Comparison of ENCODE assay signal across 9 cellular contexts in the genomic region with DNA sequence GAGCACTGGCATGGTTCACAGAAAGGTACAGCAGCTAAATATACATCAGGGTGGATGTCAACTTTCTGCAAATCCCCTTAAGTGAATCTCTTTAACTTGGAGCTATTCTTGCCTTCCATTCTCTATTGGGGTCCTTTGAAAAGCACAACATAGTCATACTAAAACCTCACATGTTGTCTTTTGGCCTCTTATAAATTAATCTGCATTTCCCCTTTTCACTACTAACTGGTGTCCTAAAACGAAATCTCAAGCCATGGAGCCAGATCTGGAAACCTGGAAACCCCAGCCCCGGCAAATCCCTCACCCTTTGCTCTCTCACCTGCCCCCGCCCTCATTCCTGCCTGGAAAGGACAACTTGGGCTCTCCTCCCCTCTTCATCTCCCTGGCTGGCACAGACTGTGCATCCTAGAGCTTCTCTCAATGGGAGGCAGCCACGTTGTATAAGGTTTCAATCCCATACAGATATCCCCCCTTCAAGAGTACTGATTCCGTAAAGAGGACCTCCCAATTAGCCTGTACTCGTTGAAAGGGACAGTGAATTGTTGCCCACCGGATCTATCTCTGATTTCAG. TPM values are rescaled to one million over a fixed set of nuclear protein-coding genes. Genes with fewer than 3 reads are reported as not detected.
DNase-seq lines count a peak whose midpoint lies in the region; ATAC-seq, FAIRE-seq and TF ChIP-seq lines count a peak whose summit lies in the region.
"Had no signal": no experiment of that assay in that cellular context is flagged by ENCODE, and none has a peak within 500 bp of the region (broad histone marks: within the 10 kb centered on the region; RNA-seq: fewer than 3 reads in every experiment).

No MANE protein-coding gene starts in this region.

- H3K4me2 ChIP-seq in SK-N-SH (peak overlapping the region; percentile 88), K562 (ENCODE audit: insufficient read depth, low read length) (peak overlapping the region; percentile 99)

- H3K4me1 ChIP-seq in SK-N-SH (ENCODE audit: control insufficient read depth in 1 of 2, insufficient read depth in 2 of 2, low read depth in 1 of 2, low read length in 1 of 2): peaks cover 0 to 21% of the 10 kb centered on the region in 2 experiments; a peak in 2 of 4 replicates
- peaks cover 18 to 19% of the 10 kb centered on the region in 2 experiments for H3K4me1 ChIP-seq in K562 (replicated peaks in 1 of 2; ENCODE audit: control insufficient read depth in 2 of 2, insufficient read depth in 2 of 2, low read length in 2 of 2)
- H3K4me1 ChIP-seq in liver (ENCODE audit: control insufficient read depth in 4 of 4, insufficient read depth in 4 of 4, low read length in 3 of 4): peaks cover 7 to 49% (median 31%) of the 10 kb centered on the region in 4 donors
- no peaks in the 10 kb centered on the region for H3K4me1 ChIP-seq in uterus

- intact Hi-C loops in K562 (cut with micrococcal nuclease) (loop anchor here (5.0 to 10.0 kb wide), 4 partner anchors 68 to 264 kb away; no protein-coding TSS in a partner anchor), uterus (cut with DNase I; ENCODE audit: low total_unique reads) (no loop called here)

- peak overlapping the region; percentile 79; the same call in 1 of the 2 replicates for H3K9ac ChIP-seq in SK-N-SH
- H3K9ac ChIP-seq in K562 (ENCODE audit: insufficient read depth in 1 of 2, low read depth in 2 of 2, low read length in 2 of 2): peak overlapping the region; percentile 83 to 90; a peak in 3 of 4 replicates
- peak overlapping the region; percentile 87 to 96 for H3K9ac ChIP-seq in liver (ENCODE audit: low read depth in 1 of 2, low read length in 2 of 2)

- no TSS peak for BruUV-seq in K562 (replicated peaks; lab: Mats Ljungman, UMichigan)

- H3K9me2 ChIP-seq in SK-N-SH: no peaks in the 10 kb centered on the region

- no peak overlapping the region for H3K27ac Mint-ChIP-seq in stimulated activated effector memory CD8-positive, alpha-beta T cell treated with anti-CD3 and anti-CD28 coated beads, Interleukin-12 subunit alpha, Interleukin-12 subunit beta, amount 100 ng/mL, for 72 hours
- H3K27ac Mint-ChIP-seq: dendritic cell treated with granulocyte-macrophage colony-stimulating factor and Interleukin-4, amounts not matched to agents 40 ng/mL and 50 ng/mL, for 4 days had no signal

- peaks cover 39% of the 10 kb centered on the region for H3K36me3 Mint-ChIP-seq in stimulated activated effector memory CD8-positive, alpha-beta T cell treated with anti-CD3 and anti-CD28 coated beads, Interleukin-12 subunit alpha, Interleukin-12 subunit beta, amount 100 ng/mL, for 72 hours

- H2AFZ ChIP-seq in SK-N-SH (ENCODE audit: low read depth): no peak overlapping the region
- peak overlapping the region; percentile 96 for H2AFZ ChIP-seq in K562 (ENCODE audit: low read depth, low read length)

- H3K79me2 ChIP-seq in SK-N-SH (ENCODE audit: insufficient read depth): no peaks in the 10 kb centered on the region
- peaks cover 44% of the 10 kb centered on the region for H3K79me2 ChIP-seq in K562 (ENCODE audit: control insufficient read depth, insufficient read depth, low read length)

- TF ChIP-seq RAD21 in SK-N-SH (IDR thresholded peaks at IDR 0.05; ENCODE audit: low read length): no peak
- TF ChIP-seq RAD21 in K562 (CRISPR knock-in tag; conservative IDR thresholded peaks at IDR 0.05 in 1 of 2, IDR thresholded peaks at IDR 0.05 in 1 of 2): no peak
- TF ChIP-seq RAD21 in liver (IDR thresholded peaks at IDR 0.05): peak; percentile 18 to 23

- CTCF ChIA-PET in SK-N-SH (lab: Yijun Ruan, JAX): interaction anchor here (0.7 to 3.6 kb wide), 9 partner anchors 11 to 716 kb away, joined by 3 to 20 read pairs (median 5); no protein-coding TSS in a partner anchor
- CTCF ChIA-PET in K562 (lab: Yijun Ruan, JAX; ENCODE audit: low intra/inter-chr PET ratio): no interaction called here

- H3K36me3 ChIP-seq in SK-N-SH (replicated peaks in 1 of 2; ENCODE audit: control insufficient read depth in 1 of 2, insufficient read depth in 2 of 2, low read length in 1 of 2) (peaks cover 0 to 22% of the 10 kb centered on the region in 2 experiments), K562 (ENCODE audit: control insufficient read depth, insufficient read depth, low read length) (peaks cover 11% of the 10 kb centered on the region; the same call in 2 of the 3 replicates), liver (ENCODE audit: control insufficient read depth in 4 of 4, insufficient read depth in 3 of 4, low read depth in 1 of 4, low read length in 3 of 4) (peaks cover 0 to 21% (median 12%) of the 10 kb centered on the region in 4 donors), uterus (no peaks in the 10 kb centered on the region)

- TF ChIP-seq EP300 in SK-N-SH (IDR thresholded peaks at IDR 0.05; ENCODE audit: borderline replicate concordance in 1 of 2, low read depth in 1 of 2, low read length in 1 of 2): no peak
- TF ChIP-seq EP300 in K562 (IDR thresholded peaks at IDR 0.05; ENCODE audit: low read length): no peak

- TF ChIP-seq CTCF in SK-N-SH (IDR thresholded peaks at IDR 0.05) (no peak), K562 (IDR thresholded peaks at IDR 0.05 in 2 of 3, conservative IDR thresholded peaks at IDR 0.05 in 1 of 3; ENCODE audit: insufficient read depth in 2 of 3, low read depth in 1 of 3, low read length in 3 of 3) (no peak), liver (IDR thresholded peaks at IDR 0.05; ENCODE audit: low read depth, low read length, missing input control) (no peak), uterus (IDR thresholded peaks at IDR 0.05) (no peak)

- no peaks in the 10 kb centered on the region for H3K27me3 ChIP-seq in SK-N-SH (ENCODE audit: insufficient read depth)
- no peaks in the 10 kb centered on the region for H3K27me3 ChIP-seq in K562 (ENCODE audit: control insufficient read depth in 2 of 2, insufficient read depth in 2 of 2, low read length in 2 of 2)
- no peaks in the 10 kb centered on the region for H3K27me3 ChIP-seq in liver (ENCODE audit: control insufficient read depth in 4 of 4, insufficient read depth in 4 of 4, low read length in 3 of 4)
- H3K27me3 ChIP-seq in uterus: no peaks in the 10 kb centered on the region

- H4K20me1 ChIP-seq in SK-N-SH (ENCODE audit: insufficient read depth): no peaks in the 10 kb centered on the region
- 0 out of 2 replicates have a peak, but pooled peaks cover 6% of the 10 kb centered on the region for H4K20me1 ChIP-seq in K562 (replicated peaks; ENCODE audit: control insufficient read depth, insufficient read depth, low read length)

- POLR2A ChIA-PET in SK-N-SH (lab: Yijun Ruan, JAX) (interaction anchor here (2.0 kb wide), 1 partner anchor 262 kb away, joined by 13 read pairs; no protein-coding TSS in a partner anchor), K562 (lab: Yijun Ruan, JAX) (interaction anchor here (0.8 to 2.5 kb wide), 5 partner anchors 15 to 173 kb away, joined by 3 to 17 read pairs (median 6); no protein-coding TSS in a partner anchor)

- 56% methylated on average over 7 of the region's 7 CpGs for WGBS in SK-N-SH (ENCODE audit: low lambda C conversion rate)
- 19% methylated on average over 7 of the region's 7 CpGs for WGBS in K562 (ENCODE audit: insufficient coverage, low coverage, missing lambda C conversion rate)
- WGBS in liver: 10% methylated on average over 7 of the region's 7 CpGs

- in situ Hi-C loops in K562 (cut with MboI): no loop called here

- peaks cover 24% of the 10 kb centered on the region for H3K4me1 Mint-ChIP-seq in stimulated activated effector memory CD8-positive, alpha-beta T cell treated with anti-CD3 and anti-CD28 coated beads, Interleukin-12 subunit alpha, Interleukin-12 subunit beta, amount 100 ng/mL, for 72 hours

- ATAC-seq in SK-N-SH treated with all-trans-retinoic acid at 6 μM for 48 hours (no peak), K562 (no peak), HG03135 (IDR thresholded peaks at IDR 0.05; ENCODE audit: unreplicated experiment) (no peak)
- ATAC-seq in stimulated activated effector memory CD8-positive, alpha-beta T cell treated with anti-CD3 and anti-CD28 coated beads, Interleukin-12 subunit alpha, Interleukin-12 subunit beta, amount 100 ng/mL, for 72 hours: no peak

- H3K27ac ChIP-seq in SK-N-SH (ENCODE audit: low read depth in 2 of 2, low read length in 1 of 2) (no peak overlapping the region; a peak in 1 of 4 replicates), K562 (ENCODE audit: extremely low read depth, low read depth, low read length) (no peak overlapping the region), liver (ENCODE audit: low read depth in 1 of 2, low read length in 2 of 2) (peak overlapping the region; percentile 91 to 99), uterus (peak overlapping the region in 1 of 2 donors; percentile 94)

- H3K4me3 Mint-ChIP-seq in stimulated activated effector memory CD8-positive, alpha-beta T cell treated with anti-CD3 and anti-CD28 coated beads, Interleukin-12 subunit alpha, Interleukin-12 subunit beta, amount 100 ng/mL, for 72 hours: no peak overlapping the region
- H3K4me3 Mint-ChIP-seq: dendritic cell treated with granulocyte-macrophage colony-stimulating factor and Interleukin-4, amounts not matched to agents 40 ng/mL and 50 ng/mL, for 4 days had no signal

- H3K4me3 ChIP-seq in SK-N-SH (ENCODE audit: low read depth in 2 of 2, low read length in 1 of 2): peak overlapping the region; percentile 57 to 94
- peak overlapping the region; percentile 74 for H3K4me3 ChIP-seq in K562
- H3K4me3 ChIP-seq in liver (ENCODE audit: low read depth in 1 of 3, low read length in 3 of 3): peak overlapping the region; percentile 63 to 92 (median 83)
- peak overlapping the region; percentile 64 to 70 for H3K4me3 ChIP-seq in uterus

- H3F3A ChIP-seq in SK-N-SH (replicated peaks; ENCODE audit: insufficient read depth): peaks cover 7% of the 10 kb centered on the region

- H3K9me1 ChIP-seq in K562 (ENCODE audit: control insufficient read depth, insufficient read depth, low read length): no peaks in the 10 kb centered on the region

- no peak for FAIRE-seq in K562 (lab: Jason Lieb, UNC)

- no peaks in the 10 kb centered on the region for H3K9me3 ChIP-seq in SK-N-SH
- no peaks in the 10 kb centered on the region for H3K9me3 ChIP-seq in K562 (replicated peaks; ENCODE audit: control insufficient read depth, insufficient read depth, low read depth, low read length)
- no peaks in the 10 kb centered on the region for H3K9me3 ChIP-seq in liver (ENCODE audit: control insufficient read depth in 4 of 4, low read length in 3 of 4)
- H3K9me3 ChIP-seq in uterus: no peaks in the 10 kb centered on the region

- no peaks in the 10 kb centered on the region for H3K9me3 Mint-ChIP-seq in stimulated activated effector memory CD8-positive, alpha-beta T cell treated with anti-CD3 and anti-CD28 coated beads, Interleukin-12 subunit alpha, Interleukin-12 subunit beta, amount 100 ng/mL, for 72 hours
- H3K9me3 Mint-ChIP-seq: dendritic cell treated with granulocyte-macrophage colony-stimulating factor and Interleukin-4, amounts not matched to agents 40 ng/mL and 50 ng/mL, for 4 days had no signal

- DNase-seq in SK-N-SH (no peak), K562 (ENCODE audit: extremely low read depth in 1 of 4, low spot score in 3 of 4) (no peak), uterus (no peak)
- no peak for DNase-seq in stimulated activated effector memory CD8-positive, alpha-beta T cell treated with anti-CD3 and anti-CD28 coated beads, Interleukin-12 subunit alpha, Interleukin-12 subunit beta, amount 100 ng/mL, for 72 hours (ENCODE audit: low spot score in 2 of 2)
- DNase-seq in activated CD4-positive, alpha-beta T cell treated with anti-CD3 and anti-CD28 coated beads, Interleukin-2, amount 50 U/mL, for 4 hours: no peak

- TF ChIP-seq POLR2A in K562 (conservative IDR thresholded peaks at IDR 0.05) (no peak), uterus (IDR thresholded peaks at IDR 0.05) (no peak)

RNA-seq across cellular contexts. Expression of gene DUSP10, which starts 1.5 kb away (rescaled TPM):
- polyA plus RNA-seq in SK-N-SH (2012; rRNA removed) (6.4 and 6.8 TPM in 2 replicates), K562 (2011; rRNA removed) (1.7 and 3.1 TPM in 2 replicates), K562 (2014; fragmentation: Illumina TruSeq; extraction: Trizol) (6.2 and 8.3 TPM in 2 replicates), K562 (2014; fragmentation: Nextera tagmentation; extraction: Ambion mirVana) (1 to 10 TPM; 3.8 to 5.5 TPM), K562 (2014; rRNA removed) (5.4 and 6.6 TPM in 2 replicates), liver (10 to 100 TPM in 1 of 2 donors, 1 to 10 TPM in 1; 8.0 to 13.4 TPM)
- 5.0 and 5.2 TPM in 2 replicates for polyA plus RNA-seq in SK-N-SH (2012; cell fraction: cytosol; rRNA removed)
- 8.0 and 11.1 TPM in 2 replicates for polyA plus RNA-seq in SK-N-SH (2012; cell fraction: nucleus; rRNA removed)
- 5.0 and 6.0 TPM in 2 replicates for total RNA-seq in K562 (2011; cell fraction: chromatin; rRNA removed; ENCODE audit: low replicate concordance)
- total RNA-seq in K562 (2011; cell fraction: nucleolus; rRNA removed): 3.9 and 4.0 TPM in 2 replicates
- 3.6 and 4.4 TPM in 2 replicates for total RNA-seq in K562 (2011; cell fraction: nucleoplasm; rRNA removed)
- total RNA-seq in K562 (2014; rRNA removed) (6.6 and 7.3 TPM in 2 replicates), K562 (2014; rRNA removed; fragmentation: Illumina TruSeq; extraction: Trizol) (6.3 and 7.6 TPM in 2 replicates), K562 (2015; rRNA removed; fragmentation: Illumina TruSeq; extraction: Trizol) (7.0 and 7.8 TPM in 2 replicates), K562 (2021) (5.9 and 6.1 TPM in 2 replicates), liver (10 to 100 TPM in 1 of 2 donors, 1 to 10 TPM in 1; 6.7 to 15.4 TPM), uterus (10 to 100 TPM in 1 of 4 donors, 1 to 10 TPM in 2, under 1 TPM in 1; 0.26 to 10.9 (median 5.5) TPM)
- polyA plus RNA-seq in K562 (2011; cell fraction: cytosol; rRNA removed): 3.6 and 4.4 TPM in 2 replicates
- polyA plus RNA-seq in K562 (2011; cell fraction: nucleus; rRNA removed): 3.0 and 4.0 TPM in 2 replicates
- 5.8 and 10.6 TPM in 2 replicates for polyA plus RNA-seq in K562 (2012)
- 4.8 and 6.1 TPM in 2 replicates for polyA minus RNA-seq in K562 (2011; rRNA and poly(A)+ RNA removed)
- 1.0 and 1.4 TPM in 2 replicates for polyA minus RNA-seq in K562 (2011; cell fraction: cytosol; rRNA and poly(A)+ RNA removed)
- 4.8 and 8.7 TPM in 2 replicates for polyA minus RNA-seq in K562 (2011; cell fraction: nucleus; rRNA and poly(A)+ RNA removed)

Comparison
In these comparisons a context has a peak if more than half of its experiments do, and no peak if none do; other contexts are left out.
1. H3K27ac ChIP-seq: peak in liver (2 of 2); none in SK-N-SH (0 of 2) and K562 (single experiment).
2. Peak in every context shown above with its lines, with median percentiles within 50 percentile points of each other: H3K4me3 ChIP-seq and H3K9ac ChIP-seq.